18 cellular contexts compared by ENCODE assay signal in genomic region chrX:109089359-109089758, GRCh38.
DNase-seq lines count a peak whose midpoint lies in the region; ATAC-seq and TF ChIP-seq lines count a peak whose summit lies in the region.
"Had no signal": no experiment of that assay in that cellular context is flagged by ENCODE, and none has a peak within 500 bp of the region (broad histone marks: within the 10 kb centered on the region; RNA-seq: fewer than 3 reads in every experiment).

No MANE protein-coding gene starts in this region.

- H3K9me3 Mint-ChIP-seq in chondrocyte (ENCODE audit: low read depth) = peaks cover 15% of the 10 kb centered on the region
- no peaks in the 10 kb centered on the region for H3K9me3 Mint-ChIP-seq in activated CD4-positive, alpha-beta memory T cell treated with anti-CD3 and anti-CD28 coated beads, Interleukin-2, amount 10 ng/mL, durations not matched to agents 7 days and 5 days

- POLR2A ChIA-PET in activated CD4-positive, alpha-beta memory T cell treated with anti-CD3 and anti-CD28 coated beads, Interleukin-2, amount 10 ng/mL, durations not matched to agents 7 days and 5 days (lab: Charles Lee) = no interaction called here

- peak; percentile 78 for ATAC-seq in GM18861 (IDR thresholded peaks at IDR 0.05; ENCODE audit: unreplicated experiment)
- peak; percentile 47 for ATAC-seq in HG02678 (IDR thresholded peaks at IDR 0.05; ENCODE audit: unreplicated experiment)
- ATAC-seq in HG03571 (IDR thresholded peaks at IDR 0.05; ENCODE audit: unreplicated experiment) = no peak
- ATAC-seq in HG02840 (IDR thresholded peaks at IDR 0.05; ENCODE audit: low FRiP score, unreplicated experiment) = no peak
- ATAC-seq: CD8-positive, alpha-beta T cell had no signal

- no peak overlapping the region for H3K4me3 Mint-ChIP-seq in chondrocyte (ENCODE audit: unreplicated experiment)
- H3K4me3 Mint-ChIP-seq in activated CD4-positive, alpha-beta memory T cell treated with anti-CD3 and anti-CD28 coated beads, Interleukin-2, amount 10 ng/mL, durations not matched to agents 7 days and 5 days = no peak overlapping the region
- H3K4me3 Mint-ChIP-seq: B cell; CD4-positive, CD25-positive, alpha-beta regulatory T cell; CD8-positive, alpha-beta T cell had no signal

- no peaks in the 10 kb centered on the region for H3K4me1 Mint-ChIP-seq in chondrocyte (ENCODE audit: low read depth)
- H3K4me1 Mint-ChIP-seq in activated CD4-positive, alpha-beta memory T cell treated with anti-CD3 and anti-CD28 coated beads, Interleukin-2, amount 10 ng/mL, durations not matched to agents 7 days and 5 days = no peaks in the 10 kb centered on the region
- H3K4me1 Mint-ChIP-seq: B cell; CD4-positive, CD25-positive, alpha-beta regulatory T cell had no signal

- H3K27ac Mint-ChIP-seq in chondrocyte (ENCODE audit: unreplicated experiment) = no peak overlapping the region
- no peak overlapping the region for H3K27ac Mint-ChIP-seq in activated CD4-positive, alpha-beta memory T cell treated with anti-CD3 and anti-CD28 coated beads, Interleukin-2, amount 10 ng/mL, durations not matched to agents 7 days and 5 days
- H3K27ac Mint-ChIP-seq: B cell; CD4-positive, CD25-positive, alpha-beta regulatory T cell; CD8-positive, alpha-beta T cell had no signal

- H3K36me3 Mint-ChIP-seq in chondrocyte (ENCODE audit: low read depth) = no peaks in the 10 kb centered on the region
- H3K36me3 Mint-ChIP-seq in activated CD4-positive, alpha-beta memory T cell treated with anti-CD3 and anti-CD28 coated beads, Interleukin-2, amount 10 ng/mL, durations not matched to agents 7 days and 5 days (ENCODE audit: low read depth) = no peaks in the 10 kb centered on the region
- H3K36me3 Mint-ChIP-seq: CD4-positive, CD25-positive, alpha-beta regulatory T cell; CD8-positive, alpha-beta T cell had no signal

- TF ChIP-seq CTCF in chondrocyte (IDR thresholded peaks at IDR 0.05) = no peak

- DNase-seq in DMS53 (lab: John Stamatoyannopoulos, UW) (peak; percentile 40), chondrocyte (ENCODE audit: low spot score) (peak; percentile 26)
- no peak for DNase-seq in activated CD4-positive, alpha-beta T cell treated with anti-CD3 and anti-CD28 coated beads, Interleukin-2, amount 50 U/mL, for 1 hour
- DNase-seq in activated CD4-positive, alpha-beta memory T cell treated with anti-CD3 and anti-CD28 coated beads, Interleukin-2, amount 10 ng/mL, durations not matched to agents 7 days and 5 days = no peak
- DNase-seq: Caco-2; CD4-positive, CD25-positive, alpha-beta regulatory T cell; CD8-positive, alpha-beta T cell; DMS153; DMS79 treated with DMSO at 0.1 percent for 48 hours; GF-D8; GM23248; H7; HCEC 1CT had no signal

- H3K27me3 Mint-ChIP-seq in chondrocyte (ENCODE audit: low read depth) = no peaks in the 10 kb centered on the region
- H3K27me3 Mint-ChIP-seq in activated CD4-positive, alpha-beta memory T cell treated with anti-CD3 and anti-CD28 coated beads, Interleukin-2, amount 10 ng/mL, durations not matched to agents 7 days and 5 days = no peaks in the 10 kb centered on the region
- H3K27me3 Mint-ChIP-seq: B cell; CD4-positive, CD25-positive, alpha-beta regulatory T cell had no signal

- CTCF ChIA-PET in activated CD4-positive, alpha-beta memory T cell treated with anti-CD3 and anti-CD28 coated beads, Interleukin-2, amount 10 ng/mL, durations not matched to agents 7 days and 5 days (lab: Charles Lee) = no interaction called here

Comparison
In these comparisons a context has a peak if more than half of its experiments do, and no peak if none do; other contexts are left out.
1. DNase-seq: peak in DMS53 (single experiment) and chondrocyte (single experiment); none in activated CD4-positive, alpha-beta T cell treated with anti-CD3 and anti-CD28 coated beads, Interleukin-2, amount 50 U/mL, for 1 hour (single experiment) and activated CD4-positive, alpha-beta memory T cell treated with anti-CD3 and anti-CD28 coated beads, Interleukin-2, amount 10 ng/mL, durations not matched to agents 7 days and 5 days (single experiment).
2. ATAC-seq: peak in GM18861 (single experiment) and HG02678 (single experiment); none in HG03571 (single experiment) and HG02840 (single experiment).